ENCODE assay signal across 15 cellular contexts in the genomic region with DNA sequence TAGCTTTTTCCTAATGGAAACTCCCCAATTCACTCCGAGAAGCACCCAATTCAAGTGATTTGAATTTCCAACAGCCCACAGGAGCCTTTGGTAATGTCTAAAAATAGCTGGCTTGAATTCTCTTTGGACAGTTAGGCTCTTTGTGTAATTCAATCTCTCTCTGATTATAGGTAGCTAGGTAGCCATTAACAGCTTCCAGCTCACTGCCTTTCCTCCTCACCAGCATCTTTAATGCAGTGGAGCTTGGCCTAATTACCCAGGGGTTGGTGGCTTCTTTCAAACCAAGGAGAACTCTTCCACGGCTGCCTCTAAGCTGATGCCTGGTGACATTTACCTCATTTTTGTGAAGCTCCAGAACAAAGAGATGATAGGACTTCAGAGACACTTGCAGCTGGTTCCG.
DNase-seq lines count a peak whose midpoint lies in the region; ATAC-seq and TF ChIP-seq lines count a peak whose summit lies in the region.
"Had no signal": no experiment of that assay in that cellular context is flagged by ENCODE, and none has a peak within 500 bp of the region (broad histone marks: within the 10 kb centered on the region; RNA-seq: fewer than 3 reads in every experiment).

No MANE protein-coding gene starts in this region.

- no peaks in the 10 kb centered on the region for H3K79me2 ChIP-seq in smooth muscle cell (ENCODE audit: low read depth)

- H3K9ac ChIP-seq in smooth muscle cell (ENCODE audit: low read depth): no peak overlapping the region
- H3K9ac ChIP-seq: BLaER1 treated with 17β-estradiol and CSF1 and Interleukin-3, amounts not matched to agents 10 nM and 100 nM had no signal

- no peaks in the 10 kb centered on the region for H3K36me3 ChIP-seq in smooth muscle cell (ENCODE audit: low read depth)
- H3K36me3 ChIP-seq: BLaER1 treated with 17β-estradiol and CSF1 and Interleukin-3, amounts not matched to agents 10 nM and 100 nM had no signal

- no peaks in the 10 kb centered on the region for H3F3A ChIP-seq in smooth muscle cell (ENCODE audit: low read depth)

- no peak for ATAC-seq in GM21447 (IDR thresholded peaks at IDR 0.05; ENCODE audit: unreplicated experiment)

- H4K20me1 ChIP-seq in smooth muscle cell (ENCODE audit: low read depth): no peaks in the 10 kb centered on the region

- no peak overlapping the region for H3K4me2 ChIP-seq in smooth muscle cell
- H3K4me2 ChIP-seq: BLaER1 treated with 17β-estradiol and CSF1 and Interleukin-3, amounts not matched to agents 10 nM and 100 nM had no signal

- WGBS in smooth muscle cell (ENCODE audit: low lambda C conversion rate): 77% methylated on average over 3 of the region's 3 CpGs

- H3K4me1 ChIP-seq in smooth muscle cell (ENCODE audit: low read depth): no peaks in the 10 kb centered on the region
- H3K4me1 ChIP-seq: BLaER1 treated with 17β-estradiol and CSF1 and Interleukin-3, amounts not matched to agents 10 nM and 100 nM had no signal

- H3K9me3 ChIP-seq in smooth muscle cell (replicated peaks; ENCODE audit: low read depth): no peaks in the 10 kb centered on the region
- H3K9me3 ChIP-seq: BLaER1 treated with 17β-estradiol and CSF1 and Interleukin-3, amounts not matched to agents 10 nM and 100 nM had no signal

- H3K4me3 ChIP-seq in smooth muscle cell: no peak overlapping the region
- H3K4me3 ChIP-seq: BLaER1 treated with 17β-estradiol and CSF1 and Interleukin-3, amounts not matched to agents 10 nM and 100 nM had no signal

- no peak overlapping the region for H2AFZ ChIP-seq in smooth muscle cell (ENCODE audit: low read depth)

- DNase-seq in NCI-H2196 (lab: John Stamatoyannopoulos, UW; ENCODE audit: unreplicated experiment) (peak; percentile 14), NCI-H2196 treated with DMSO at 0.1 percent for 48 hours (lab: John Stamatoyannopoulos, UW; ENCODE audit: unreplicated experiment) (no peak), NCI-H187 treated with DMSO at 0.1 percent for 48 hours (lab: John Stamatoyannopoulos, UW) (peak; percentile 20), NCI-H526 (lab: John Stamatoyannopoulos, UW) (peak; percentile 75 to 77), mesenteric fat pad (ENCODE audit: low spot score) (peak; percentile 1), smooth muscle cell (lab: John Stamatoyannopoulos, UW; ENCODE audit: unreplicated experiment) (no peak), DMS153 (lab: John Stamatoyannopoulos, UW) (no peak)
- DNase-seq: ACHN; Calu3; CD4-positive, CD25-positive, alpha-beta regulatory T cell; DMS 273 treated with DMSO at 0.1 percent for 48 hours; DMS79; HCEC 1CT had no signal

- TF ChIP-seq CTCF in smooth muscle cell (IDR thresholded peaks at IDR 0.05; ENCODE audit: borderline replicate concordance, insufficient read depth, poor library complexity, severe bottlenecking): no peak

- no peak overlapping the region for H3K27ac ChIP-seq in smooth muscle cell (ENCODE audit: low read depth)
- H3K27ac ChIP-seq: BLaER1 treated with 17β-estradiol and CSF1 and Interleukin-3, amounts not matched to agents 10 nM and 100 nM had no signal

- H3K27me3 ChIP-seq in smooth muscle cell (ENCODE audit: low read depth): peaks cover 15% of the 10 kb centered on the region
- H3K27me3 ChIP-seq: BLaER1 treated with 17β-estradiol and CSF1 and Interleukin-3, amounts not matched to agents 10 nM and 100 nM had no signal

Comparison
In these comparisons a context has a peak if more than half of its experiments do, and no peak if none do; other contexts are left out.
1. DNase-seq: peak in NCI-H2196 (single experiment), NCI-H187 treated with DMSO at 0.1 percent for 48 hours (single experiment), NCI-H526 (2 of 2) and mesenteric fat pad (single experiment); none in NCI-H2196 treated with DMSO at 0.1 percent for 48 hours (single experiment), smooth muscle cell (single experiment) and DMS153 (single experiment).